ENCODE assay signal across 1 cellular context in genomic region chr20:62405981-62406513, GRCh38.
TF ChIP-seq lines count a peak whose summit lies in the region.

No MANE protein-coding gene starts in this region.

TF ChIP-seq in HepG2, 621 proteins besides CTCF, POLR2A, EP300 and RAD21 (continues in another document):
- TF ChIP-seq SNAI1 (CRISPR knock-in tag; IDR thresholded peaks at IDR 0.05; ENCODE audit: borderline replicate concordance): no peak
- TF ChIP-seq ZNF10 (CRISPR knock-in tag; IDR thresholded peaks at IDR 0.05; ENCODE audit: borderline replicate concordance, low read depth): no peak
- no peak for TF ChIP-seq HNRNPUL1 (IDR thresholded peaks at IDR 0.05; ENCODE audit: low read depth, low read length)
- peak; percentile 68; the same call in 1 of the 2 replicates for TF ChIP-seq POGK (CRISPR knock-in tag; conservative IDR thresholded peaks at IDR 0.05)
- no peak for TF ChIP-seq ZNF850 (CRISPR knock-in tag; conservative IDR thresholded peaks at IDR 0.05)
- no peak for TF ChIP-seq MIXL1 (CRISPR knock-in tag; IDR thresholded peaks at IDR 0.05)
- TF ChIP-seq PCBP2 (optimal IDR thresholded peaks at IDR 0.05; ENCODE audit: low read depth, low read length, poor library complexity, severe bottlenecking): no peak
- no peak for TF ChIP-seq HMGXB3 (CRISPR knock-in tag; IDR thresholded peaks at IDR 0.05; ENCODE audit: borderline replicate concordance)
- TF ChIP-seq TAF15 (IDR thresholded peaks at IDR 0.05; ENCODE audit: low read depth, low read length, poor library complexity, severe bottlenecking): no peak
- TF ChIP-seq SP5 (CRISPR knock-in tag; IDR thresholded peaks at IDR 0.05; ENCODE audit: borderline replicate concordance, low read depth): no peak
- 0 out of 4 replicates have a peak, but pooled peaks of 1 of the 2 experiments have one; percentile 9 for TF ChIP-seq HMGXB4 (CRISPR knock-in tag; IDR thresholded peaks at IDR 0.05; ENCODE audit: borderline replicate concordance in 1 of 2, low read depth in 1 of 2)
- TF ChIP-seq ZNF335 (CRISPR knock-in tag; IDR thresholded peaks at IDR 0.05): no peak
- TF ChIP-seq ZNF746 (CRISPR knock-in tag; IDR thresholded peaks at IDR 0.05): 0 out of 2 replicates have a peak, but pooled peaks have one; percentile 17
- TF ChIP-seq KDM2A (CRISPR knock-in tag; IDR thresholded peaks at IDR 0.05; ENCODE audit: borderline replicate concordance, low read depth): no peak
- TF ChIP-seq ZNF124 (CRISPR knock-in tag; IDR thresholded peaks at IDR 0.05): no peak
- no peak for TF ChIP-seq YEATS2 (CRISPR knock-in tag; IDR thresholded peaks at IDR 0.05; ENCODE audit: borderline replicate concordance)
- no peak for TF ChIP-seq ATF2 (CRISPR knock-in tag; IDR thresholded peaks at IDR 0.05)
- TF ChIP-seq BRD4 (CRISPR knock-in tag; IDR thresholded peaks at IDR 0.05): no peak; the same call in 1 of the 2 replicates
- 0 out of 2 replicates have a peak, but pooled peaks have one; percentile 4 for TF ChIP-seq FUBP1 (CRISPR knock-in tag; IDR thresholded peaks at IDR 0.05; ENCODE audit: borderline replicate concordance)
- no peak for TF ChIP-seq CBX2 (IDR thresholded peaks at IDR 0.05; ENCODE audit: low read depth, low read length)
- peak; percentile 59; the same call in 1 of the 2 replicates for TF ChIP-seq CBX2 (CRISPR knock-in tag; IDR thresholded peaks at IDR 0.05; ENCODE audit: low read depth)
- no peak for TF ChIP-seq ZNF841 (CRISPR knock-in tag; IDR thresholded peaks at IDR 0.05; ENCODE audit: borderline replicate concordance)
- 0 out of 2 replicates have a peak, but pooled peaks have one; percentile 2 for TF ChIP-seq CHCHD3 (CRISPR knock-in tag; IDR thresholded peaks at IDR 0.05)
- peak; percentile 36 for TF ChIP-seq ZNF407 (CRISPR knock-in tag; IDR thresholded peaks at IDR 0.05; ENCODE audit: not compliant biosample characterization)
- TF ChIP-seq HNF4A (CRISPR knock-in tag; IDR thresholded peaks at IDR 0.05): no peak
- 0 out of 2 replicates have a peak, but pooled peaks have one; percentile 5 for TF ChIP-seq NFIB (CRISPR knock-in tag; IDR thresholded peaks at IDR 0.05; ENCODE audit: borderline replicate concordance)
- 0 out of 2 replicates have a peak, but pooled peaks have one; percentile 0 for TF ChIP-seq FOSL1 (CRISPR knock-in tag; IDR thresholded peaks at IDR 0.05; ENCODE audit: borderline replicate concordance)
- no peak for TF ChIP-seq ARID2 (CRISPR knock-in tag; IDR thresholded peaks at IDR 0.05; ENCODE audit: borderline replicate concordance)
- no peak for TF ChIP-seq PAF1 (CRISPR knock-in tag; IDR thresholded peaks at IDR 0.05)
- no peak for TF ChIP-seq POLR2AphosphoS5 (IDR thresholded peaks at IDR 0.05; ENCODE audit: low read depth, low read length)
- no peak for TF ChIP-seq MBD4 (IDR thresholded peaks at IDR 0.05; ENCODE audit: borderline replicate concordance, low read length)
- peak; percentile 50; the same call in 1 of the 2 replicates for TF ChIP-seq MXD1 (CRISPR knock-in tag; IDR thresholded peaks at IDR 0.05)
- 0 out of 2 replicates have a peak, but pooled peaks have one; percentile 37 for TF ChIP-seq DZIP1 (CRISPR knock-in tag; IDR thresholded peaks at IDR 0.05)
- no peak for TF ChIP-seq ZNF205 (CRISPR knock-in tag; IDR thresholded peaks at IDR 0.05)
